Comparison of ENCODE assay signal across 1 cellular context in the genomic region with DNA sequence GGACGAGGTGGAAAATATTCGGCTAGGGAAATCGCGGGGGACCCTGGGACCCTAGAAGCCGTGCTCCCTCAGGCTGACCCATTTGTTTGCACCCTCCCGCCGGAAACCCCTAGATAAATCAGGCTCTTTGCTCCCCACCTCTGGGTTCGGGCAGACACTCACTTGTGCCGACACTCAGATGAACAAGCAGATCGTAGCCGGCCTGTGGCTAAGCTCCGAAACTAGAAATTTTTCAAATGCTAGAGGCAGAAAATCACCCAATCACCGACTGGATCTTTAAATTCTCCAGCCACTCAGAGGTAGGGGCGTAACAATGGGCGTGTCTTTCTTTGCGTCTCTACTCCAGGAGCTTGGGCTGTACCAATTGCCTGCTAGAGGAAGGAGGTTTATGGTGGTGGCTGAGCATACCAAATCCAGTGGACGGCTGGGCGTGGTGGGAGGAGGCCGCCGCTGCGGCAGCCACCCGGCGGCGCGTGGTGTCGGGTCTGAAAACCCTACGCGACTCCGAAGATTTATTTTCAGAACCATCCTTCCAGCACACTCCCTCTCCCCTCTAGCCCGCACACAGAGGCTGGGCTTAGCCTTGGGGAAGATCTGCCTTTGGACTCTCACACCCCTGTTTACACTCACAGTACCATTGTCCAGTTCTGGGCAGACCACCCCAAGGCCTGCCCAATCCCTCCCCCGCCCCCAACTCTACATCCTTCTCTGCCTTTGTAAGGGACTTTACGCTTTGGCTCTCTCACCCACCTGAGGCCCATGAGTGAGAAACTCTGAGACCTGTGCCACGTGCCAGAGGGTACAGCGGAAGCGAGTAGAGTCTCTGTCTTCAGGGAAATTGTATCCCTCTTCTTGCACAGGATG.
TF ChIP-seq lines count a peak whose summit lies in the region.

A gene with protein sequence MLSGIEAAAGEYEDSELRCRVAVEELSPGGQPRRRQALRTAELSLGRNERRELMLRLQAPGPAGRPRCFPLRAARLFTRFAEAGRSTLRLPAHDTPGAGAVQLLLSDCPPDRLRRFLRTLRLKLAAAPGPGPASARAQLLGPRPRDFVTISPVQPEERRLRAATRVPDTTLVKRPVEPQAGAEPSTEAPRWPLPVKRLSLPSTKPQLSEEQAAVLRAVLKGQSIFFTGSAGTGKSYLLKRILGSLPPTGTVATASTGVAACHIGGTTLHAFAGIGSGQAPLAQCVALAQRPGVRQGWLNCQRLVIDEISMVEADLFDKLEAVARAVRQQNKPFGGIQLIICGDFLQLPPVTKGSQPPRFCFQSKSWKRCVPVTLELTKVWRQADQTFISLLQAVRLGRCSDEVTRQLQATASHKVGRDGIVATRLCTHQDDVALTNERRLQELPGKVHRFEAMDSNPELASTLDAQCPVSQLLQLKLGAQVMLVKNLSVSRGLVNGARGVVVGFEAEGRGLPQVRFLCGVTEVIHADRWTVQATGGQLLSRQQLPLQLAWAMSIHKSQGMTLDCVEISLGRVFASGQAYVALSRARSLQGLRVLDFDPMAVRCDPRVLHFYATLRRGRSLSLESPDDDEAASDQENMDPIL (minus strand): TSS at position 217 of the 864 bp plus-strand sequence. CDS start 1,312 bp downstream, outside the sequence.

TF ChIP-seq in HEK293, 187 proteins besides CTCF, POLR2A, EP300 and RAD21 (continued from another document and continues in another):
- TF ChIP-seq, protein P1, sequence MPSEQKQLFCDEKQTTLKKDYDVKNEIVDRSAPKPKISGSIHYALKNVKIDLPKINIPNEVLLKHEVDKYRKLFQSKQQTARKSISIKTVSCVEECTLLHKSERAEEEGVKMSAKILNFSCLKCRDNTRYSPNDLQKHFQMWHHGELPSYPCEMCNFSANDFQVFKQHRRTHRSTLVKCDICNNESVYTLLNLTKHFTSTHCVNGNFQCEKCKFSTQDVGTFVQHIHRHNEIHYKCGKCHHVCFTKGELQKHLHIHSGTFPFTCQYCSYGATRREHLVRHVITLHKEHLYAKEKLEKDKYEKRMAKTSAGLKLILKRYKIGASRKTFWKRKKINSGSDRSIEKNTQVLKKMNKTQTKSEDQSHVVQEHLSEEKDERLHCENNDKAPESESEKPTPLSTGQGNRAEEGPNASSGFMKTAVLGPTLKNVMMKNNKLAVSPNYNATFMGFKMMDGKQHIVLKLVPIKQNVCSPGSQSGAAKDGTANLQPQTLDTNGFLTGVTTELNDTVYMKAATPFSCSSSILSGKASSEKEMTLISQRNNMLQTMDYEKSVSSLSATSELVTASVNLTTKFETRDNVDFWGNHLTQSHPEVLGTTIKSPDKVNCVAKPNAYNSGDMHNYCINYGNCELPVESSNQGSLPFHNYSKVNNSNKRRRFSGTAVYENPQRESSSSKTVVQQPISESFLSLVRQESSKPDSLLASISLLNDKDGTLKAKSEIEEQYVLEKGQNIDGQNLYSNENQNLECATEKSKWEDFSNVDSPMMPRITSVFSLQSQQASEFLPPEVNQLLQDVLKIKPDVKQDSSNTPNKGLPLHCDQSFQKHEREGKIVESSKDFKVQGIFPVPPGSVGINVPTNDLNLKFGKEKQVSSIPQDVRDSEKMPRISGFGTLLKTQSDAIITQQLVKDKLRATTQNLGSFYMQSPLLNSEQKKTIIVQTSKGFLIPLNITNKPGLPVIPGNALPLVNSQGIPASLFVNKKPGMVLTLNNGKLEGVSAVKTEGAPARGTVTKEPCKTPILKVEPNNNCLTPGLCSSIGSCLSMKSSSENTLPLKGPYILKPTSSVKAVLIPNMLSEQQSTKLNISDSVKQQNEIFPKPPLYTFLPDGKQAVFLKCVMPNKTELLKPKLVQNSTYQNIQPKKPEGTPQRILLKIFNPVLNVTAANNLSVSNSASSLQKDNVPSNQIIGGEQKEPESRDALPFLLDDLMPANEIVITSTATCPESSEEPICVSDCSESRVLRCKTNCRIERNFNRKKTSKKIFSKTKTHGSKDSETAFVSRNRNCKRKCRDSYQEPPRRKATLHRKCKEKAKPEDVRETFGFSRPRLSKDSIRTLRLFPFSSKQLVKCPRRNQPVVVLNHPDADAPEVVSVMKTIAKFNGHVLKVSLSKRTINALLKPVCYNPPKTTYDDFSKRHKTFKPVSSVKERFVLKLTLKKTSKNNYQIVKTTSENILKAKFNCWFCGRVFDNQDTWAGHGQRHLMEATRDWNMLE (tag by site-specific recombination; conservative IDR thresholded peaks at IDR 0.05; ENCODE audit: low read depth) = no peak
- no peak for TF ChIP-seq ZNF354C (tag by site-specific recombination; IDR thresholded peaks at IDR 0.05; ENCODE audit: borderline replicate concordance, low read depth)
- TF ChIP-seq, protein P2, sequence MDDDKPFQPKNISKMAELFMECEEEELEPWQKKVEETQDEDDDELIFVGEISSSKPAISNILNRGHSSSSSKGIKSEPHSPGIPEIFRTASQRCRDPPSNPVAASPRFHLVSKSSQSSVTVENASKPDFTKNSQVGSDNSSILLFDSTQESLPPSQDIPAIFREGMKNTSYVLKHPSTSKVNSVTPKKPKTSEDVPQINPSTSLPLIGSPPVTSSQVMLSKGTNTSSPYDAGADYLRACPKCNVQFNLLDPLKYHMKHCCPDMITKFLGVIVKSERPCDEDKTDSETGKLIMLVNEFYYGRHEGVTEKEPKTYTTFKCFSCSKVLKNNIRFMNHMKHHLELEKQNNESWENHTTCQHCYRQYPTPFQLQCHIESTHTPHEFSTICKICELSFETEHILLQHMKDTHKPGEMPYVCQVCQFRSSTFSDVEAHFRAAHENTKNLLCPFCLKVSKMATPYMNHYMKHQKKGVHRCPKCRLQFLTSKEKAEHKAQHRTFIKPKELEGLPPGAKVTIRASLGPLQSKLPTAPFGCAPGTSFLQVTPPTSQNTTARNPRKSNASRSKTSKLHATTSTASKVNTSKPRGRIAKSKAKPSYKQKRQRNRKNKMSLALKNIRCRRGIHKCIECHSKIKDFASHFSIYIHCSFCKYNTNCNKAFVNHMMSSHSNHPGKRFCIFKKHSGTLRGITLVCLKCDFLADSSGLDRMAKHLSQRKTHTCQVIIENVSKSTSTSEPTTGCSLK (tag by site-specific recombination; IDR thresholded peaks at IDR 0.05) = no peak
- TF ChIP-seq, protein P3, sequence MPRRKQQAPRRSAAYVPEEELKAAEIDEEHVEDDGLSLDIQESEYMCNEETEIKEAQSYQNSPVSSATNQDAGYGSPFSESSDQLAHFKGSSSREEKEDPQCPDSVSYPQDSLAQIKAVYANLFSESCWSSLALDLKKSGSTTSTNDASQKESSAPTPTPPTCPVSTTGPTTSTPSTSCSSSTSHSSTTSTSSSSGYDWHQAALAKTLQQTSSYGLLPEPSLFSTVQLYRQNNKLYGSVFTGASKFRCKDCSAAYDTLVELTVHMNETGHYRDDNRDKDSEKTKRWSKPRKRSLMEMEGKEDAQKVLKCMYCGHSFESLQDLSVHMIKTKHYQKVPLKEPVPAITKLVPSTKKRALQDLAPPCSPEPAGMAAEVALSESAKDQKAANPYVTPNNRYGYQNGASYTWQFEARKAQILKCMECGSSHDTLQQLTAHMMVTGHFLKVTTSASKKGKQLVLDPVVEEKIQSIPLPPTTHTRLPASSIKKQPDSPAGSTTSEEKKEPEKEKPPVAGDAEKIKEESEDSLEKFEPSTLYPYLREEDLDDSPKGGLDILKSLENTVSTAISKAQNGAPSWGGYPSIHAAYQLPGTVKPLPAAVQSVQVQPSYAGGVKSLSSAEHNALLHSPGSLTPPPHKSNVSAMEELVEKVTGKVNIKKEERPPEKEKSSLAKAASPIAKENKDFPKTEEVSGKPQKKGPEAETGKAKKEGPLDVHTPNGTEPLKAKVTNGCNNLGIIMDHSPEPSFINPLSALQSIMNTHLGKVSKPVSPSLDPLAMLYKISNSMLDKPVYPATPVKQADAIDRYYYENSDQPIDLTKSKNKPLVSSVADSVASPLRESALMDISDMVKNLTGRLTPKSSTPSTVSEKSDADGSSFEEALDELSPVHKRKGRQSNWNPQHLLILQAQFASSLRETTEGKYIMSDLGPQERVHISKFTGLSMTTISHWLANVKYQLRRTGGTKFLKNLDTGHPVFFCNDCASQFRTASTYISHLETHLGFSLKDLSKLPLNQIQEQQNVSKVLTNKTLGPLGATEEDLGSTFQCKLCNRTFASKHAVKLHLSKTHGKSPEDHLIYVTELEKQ (tag by site-specific recombination; IDR thresholded peaks at IDR 0.05; ENCODE audit: borderline replicate concordance) = no peak
- TF ChIP-seq, protein P4, sequence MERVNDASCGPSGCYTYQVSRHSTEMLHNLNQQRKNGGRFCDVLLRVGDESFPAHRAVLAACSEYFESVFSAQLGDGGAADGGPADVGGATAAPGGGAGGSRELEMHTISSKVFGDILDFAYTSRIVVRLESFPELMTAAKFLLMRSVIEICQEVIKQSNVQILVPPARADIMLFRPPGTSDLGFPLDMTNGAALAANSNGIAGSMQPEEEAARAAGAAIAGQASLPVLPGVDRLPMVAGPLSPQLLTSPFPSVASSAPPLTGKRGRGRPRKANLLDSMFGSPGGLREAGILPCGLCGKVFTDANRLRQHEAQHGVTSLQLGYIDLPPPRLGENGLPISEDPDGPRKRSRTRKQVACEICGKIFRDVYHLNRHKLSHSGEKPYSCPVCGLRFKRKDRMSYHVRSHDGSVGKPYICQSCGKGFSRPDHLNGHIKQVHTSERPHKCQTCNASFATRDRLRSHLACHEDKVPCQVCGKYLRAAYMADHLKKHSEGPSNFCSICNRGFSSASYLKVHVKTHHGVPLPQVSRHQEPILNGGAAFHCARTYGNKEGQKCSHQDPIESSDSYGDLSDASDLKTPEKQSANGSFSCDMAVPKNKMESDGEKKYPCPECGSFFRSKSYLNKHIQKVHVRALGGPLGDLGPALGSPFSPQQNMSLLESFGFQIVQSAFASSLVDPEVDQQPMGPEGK (tag by site-specific recombination; IDR thresholded peaks at IDR 0.05) = peak; percentile 69
- TF ChIP-seq, protein P5, sequence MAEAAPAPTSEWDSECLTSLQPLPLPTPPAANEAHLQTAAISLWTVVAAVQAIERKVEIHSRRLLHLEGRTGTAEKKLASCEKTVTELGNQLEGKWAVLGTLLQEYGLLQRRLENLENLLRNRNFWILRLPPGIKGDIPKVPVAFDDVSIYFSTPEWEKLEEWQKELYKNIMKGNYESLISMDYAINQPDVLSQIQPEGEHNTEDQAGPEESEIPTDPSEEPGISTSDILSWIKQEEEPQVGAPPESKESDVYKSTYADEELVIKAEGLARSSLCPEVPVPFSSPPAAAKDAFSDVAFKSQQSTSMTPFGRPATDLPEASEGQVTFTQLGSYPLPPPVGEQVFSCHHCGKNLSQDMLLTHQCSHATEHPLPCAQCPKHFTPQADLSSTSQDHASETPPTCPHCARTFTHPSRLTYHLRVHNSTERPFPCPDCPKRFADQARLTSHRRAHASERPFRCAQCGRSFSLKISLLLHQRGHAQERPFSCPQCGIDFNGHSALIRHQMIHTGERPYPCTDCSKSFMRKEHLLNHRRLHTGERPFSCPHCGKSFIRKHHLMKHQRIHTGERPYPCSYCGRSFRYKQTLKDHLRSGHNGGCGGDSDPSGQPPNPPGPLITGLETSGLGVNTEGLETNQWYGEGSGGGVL (tag by site-specific recombination; IDR thresholded peaks at IDR 0.05) = no peak
- no peak for TF ChIP-seq ZNF776 (tag by site-specific recombination; IDR thresholded peaks at IDR 0.05; ENCODE audit: borderline replicate concordance)
- TF ChIP-seq ZNF202 (tag by site-specific recombination; IDR thresholded peaks at IDR 0.05; ENCODE audit: borderline replicate concordance) = no peak
- no peak for TF ChIP-seq YY1 (tag by site-specific recombination; IDR thresholded peaks at IDR 0.05)
- no peak for TF ChIP-seq ZNF701 (tag by site-specific recombination; IDR thresholded peaks at IDR 0.05)
- no peak for TF ChIP-seq IKZF3 (tag by site-specific recombination; IDR thresholded peaks at IDR 0.05)
- no peak for TF ChIP-seq RBAK (tag by site-specific recombination; IDR thresholded peaks at IDR 0.05)
- no peak for TF ChIP-seq ZNF133 (tag by site-specific recombination; IDR thresholded peaks at IDR 0.05)
- no peak for TF ChIP-seq ZNF292 (tag by site-specific recombination; IDR thresholded peaks at IDR 0.05; ENCODE audit: borderline replicate concordance, low read depth)
- TF ChIP-seq ZNF324 (tag by site-specific recombination; IDR thresholded peaks at IDR 0.05) = 0 out of 2 replicates have a peak, but pooled peaks have one; percentile 28
- no peak for TF ChIP-seq ZNF76 (tag by site-specific recombination; IDR thresholded peaks at IDR 0.05; ENCODE audit: borderline replicate concordance, low read depth)
- TF ChIP-seq, protein P6, sequence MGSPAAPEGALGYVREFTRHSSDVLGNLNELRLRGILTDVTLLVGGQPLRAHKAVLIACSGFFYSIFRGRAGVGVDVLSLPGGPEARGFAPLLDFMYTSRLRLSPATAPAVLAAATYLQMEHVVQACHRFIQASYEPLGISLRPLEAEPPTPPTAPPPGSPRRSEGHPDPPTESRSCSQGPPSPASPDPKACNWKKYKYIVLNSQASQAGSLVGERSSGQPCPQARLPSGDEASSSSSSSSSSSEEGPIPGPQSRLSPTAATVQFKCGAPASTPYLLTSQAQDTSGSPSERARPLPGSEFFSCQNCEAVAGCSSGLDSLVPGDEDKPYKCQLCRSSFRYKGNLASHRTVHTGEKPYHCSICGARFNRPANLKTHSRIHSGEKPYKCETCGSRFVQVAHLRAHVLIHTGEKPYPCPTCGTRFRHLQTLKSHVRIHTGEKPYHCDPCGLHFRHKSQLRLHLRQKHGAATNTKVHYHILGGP (tag by site-specific recombination; IDR thresholded peaks at IDR 0.05) = no peak
- TF ChIP-seq SP7 (tag by site-specific recombination; IDR thresholded peaks at IDR 0.05) = peak; percentile 47; the same call in 1 of the 2 replicates
- TF ChIP-seq ZNF350 (tag by site-specific recombination; IDR thresholded peaks at IDR 0.05) = no peak
- no peak for TF ChIP-seq ZNF112 (tag by site-specific recombination; IDR thresholded peaks at IDR 0.05)
- peak; percentile 79 for TF ChIP-seq KLF8 (tag by site-specific recombination; IDR thresholded peaks at IDR 0.05)
- no peak for TF ChIP-seq TCF7L2 (IDR thresholded peaks at IDR 0.05; ENCODE audit: borderline replicate concordance, low read depth, low read length)
- no peak for TF ChIP-seq ZNF558 (tag by site-specific recombination; IDR thresholded peaks at IDR 0.05)
- TF ChIP-seq ZXDB (tag by site-specific recombination; IDR thresholded peaks at IDR 0.05) = peak; percentile 54; the same call in 1 of the 2 replicates
- TF ChIP-seq ZNF621 (tag by site-specific recombination; IDR thresholded peaks at IDR 0.05) = no peak
- TF ChIP-seq ZNF560 (tag by site-specific recombination; IDR thresholded peaks at IDR 0.05; ENCODE audit: borderline replicate concordance) = no peak
- TF ChIP-seq ZBTB20 (tag by site-specific recombination; IDR thresholded peaks at IDR 0.05) = no peak
- TF ChIP-seq ZNF549 (tag by site-specific recombination; IDR thresholded peaks at IDR 0.05) = no peak
- TF ChIP-seq GLI4 (tag by site-specific recombination; IDR thresholded peaks at IDR 0.05) = no peak
- no peak for TF ChIP-seq ZIC2 (tag by site-specific recombination; IDR thresholded peaks at IDR 0.05)
- TF ChIP-seq KLF1 (tag by site-specific recombination; IDR thresholded peaks at IDR 0.05) = peak; percentile 75
- peak; percentile 32; the same call in 1 of the 2 replicates for TF ChIP-seq ZNF561 (tag by site-specific recombination; IDR thresholded peaks at IDR 0.05; ENCODE audit: borderline replicate concordance)
- TF ChIP-seq ZBTB17 (tag by site-specific recombination; IDR thresholded peaks at IDR 0.05) = peak; percentile 61; the same call in 1 of the 2 replicates
